Comparison of ENCODE assay signal across 8 cellular contexts in genomic region chr2:135819211-135819610, GRCh38. TPM values are rescaled to one million over a fixed set of nuclear protein-coding genes. Genes with fewer than 3 reads are reported as not detected.
DNase-seq lines count a peak whose midpoint lies in the region; ATAC-seq and TF ChIP-seq lines count a peak whose summit lies in the region.

No MANE protein-coding gene starts in this region.

- H3K36me3 Mint-ChIP-seq in activated CD4-positive, alpha-beta T cell treated with anti-CD3 and anti-CD28 coated beads, Interleukin-2, amount 10 ng/mL, durations not matched to agents 7 days and 5 days (ENCODE audit: low read depth): peaks cover 19% of the 10 kb centered on the region

- H3K9me3 ChIP-seq in BE2C (no peaks in the 10 kb centered on the region), left lung (peaks cover 0 to 13% of the 10 kb centered on the region in 2 donors)

- H3K4me3 Mint-ChIP-seq in activated CD4-positive, alpha-beta T cell treated with anti-CD3 and anti-CD28 coated beads, Interleukin-2, amount 10 ng/mL, durations not matched to agents 7 days and 5 days: no peak overlapping the region

- POLR2A ChIA-PET in activated CD4-positive, alpha-beta T cell treated with anti-CD3 and anti-CD28 coated beads, Interleukin-2, amount 10 ng/mL, durations not matched to agents 7 days and 5 days (lab: Charles Lee): interaction anchor here (0.7 kb wide), 1 partner anchor 57 kb away, joined by 3 read pairs; the partner anchor contains the start of gene MCM6

- no peaks in the 10 kb centered on the region for H3K4me1 ChIP-seq in BE2C
- no peaks in the 10 kb centered on the region for H3K4me1 ChIP-seq in left lung

- H3K36me3 ChIP-seq in BE2C (no peaks in the 10 kb centered on the region), left lung (no peaks in the 10 kb centered on the region)

- ATAC-seq in left lung (no peak), GM21381 (IDR thresholded peaks at IDR 0.05; ENCODE audit: unreplicated experiment) (no peak)

- H3K9me3 Mint-ChIP-seq in activated CD4-positive, alpha-beta T cell treated with anti-CD3 and anti-CD28 coated beads, Interleukin-2, amount 10 ng/mL, durations not matched to agents 7 days and 5 days: peaks cover 19% of the 10 kb centered on the region

- CTCF ChIA-PET in activated CD4-positive, alpha-beta T cell treated with anti-CD3 and anti-CD28 coated beads, Interleukin-2, amount 10 ng/mL, durations not matched to agents 7 days and 5 days (lab: Charles Lee): interaction anchor here (0.7 to 1.7 kb wide), 5 partner anchors 16 to 559 kb away, joined by 3 to 6 read pairs (median 3); no protein-coding TSS in a partner anchor

- H3K4me1 Mint-ChIP-seq in activated CD4-positive, alpha-beta T cell treated with anti-CD3 and anti-CD28 coated beads, Interleukin-2, amount 10 ng/mL, durations not matched to agents 7 days and 5 days: peaks cover 36% of the 10 kb centered on the region

- H3K27ac Mint-ChIP-seq in activated CD4-positive, alpha-beta T cell treated with anti-CD3 and anti-CD28 coated beads, Interleukin-2, amount 10 ng/mL, durations not matched to agents 7 days and 5 days: no peak overlapping the region

- DNase-seq in BE2C: no peak
- peak in 1 of 2 experiments; percentile 53 for DNase-seq in HL-60 (ENCODE audit: low read depth in 1 of 2, low spot score in 1 of 2)
- peak; percentile 53 for DNase-seq in activated CD4-positive, alpha-beta T cell treated with anti-CD3 and anti-CD28 coated beads, Interleukin-2, amount 10 ng/mL, durations not matched to agents 7 days and 5 days
- DNase-seq in iPS-NIHi11 (ENCODE audit: low spot score): peak; percentile 55
- no peak for DNase-seq in left lung
- DNase-seq in NCI-H128 (lab: John Stamatoyannopoulos, UW; ENCODE audit: unreplicated experiment): no peak
- DNase-seq in ecto neural progenitor cell (ENCODE audit: low spot score): no peak

- H3K4me3 ChIP-seq in BE2C (ENCODE audit: low read depth, low read length) (no peak overlapping the region), HL-60 (replicated peaks; ENCODE audit: insufficient read depth, low read length) (no peak overlapping the region), left lung (no peak overlapping the region)

- intact Hi-C loops in left lung (cut with DNase I): no loop called here

- H3K27me3 ChIP-seq in BE2C (no peaks in the 10 kb centered on the region), HL-60 (ENCODE audit: insufficient read depth, poor library complexity, severe bottlenecking) (no peaks in the 10 kb centered on the region), left lung (no peaks in the 10 kb centered on the region)

- no peaks in the 10 kb centered on the region for H3K27me3 Mint-ChIP-seq in activated CD4-positive, alpha-beta T cell treated with anti-CD3 and anti-CD28 coated beads, Interleukin-2, amount 10 ng/mL, durations not matched to agents 7 days and 5 days

- TF ChIP-seq CTCF in BE2C (IDR thresholded peaks at IDR 0.05; ENCODE audit: low read depth, low read length) (peak; percentile 31; the same call in 1 of the 2 replicates), HL-60 (IDR thresholded peaks at IDR 0.05; ENCODE audit: insufficient read depth, low read length) (peak; percentile 37), left lung (IDR thresholded peaks at IDR 0.05) (no peak)

- H3K27ac ChIP-seq in HL-60 (replicated peaks): no peak overlapping the region
- no peak overlapping the region for H3K27ac ChIP-seq in left lung

RNA-seq across cellular contexts. Expression of gene LCT, which starts 17.8 kb away (rescaled TPM):
- polyA plus RNA-seq in BE2C (2012; ENCODE audit: insufficient read depth, insufficient read length, low read depth): not detected
- under 1 TPM; 0.12 to 0.19 TPM for total RNA-seq in activated CD4-positive, alpha-beta T cell treated with anti-CD3 and anti-CD28 coated beads, Interleukin-2, amount 10 ng/mL, durations not matched to agents 7 days and 5 days
- total RNA-seq in left lung: under 1 TPM; 0.08 to 0.09 TPM

RNA-seq across cellular contexts. Expression of gene MCM6, which starts 57.0 kb away (rescaled TPM):
- polyA plus RNA-seq in BE2C (2012; ENCODE audit: insufficient read depth, insufficient read length, low read depth): 10.0 TPM
- 100 to 1,000 TPM; 110 to 111 TPM for total RNA-seq in activated CD4-positive, alpha-beta T cell treated with anti-CD3 and anti-CD28 coated beads, Interleukin-2, amount 10 ng/mL, durations not matched to agents 7 days and 5 days
- 10 to 100 TPM; 21.1 to 32.9 TPM for total RNA-seq in left lung

Comparison
In these comparisons a context has a peak if more than half of its experiments do, and no peak if none do; other contexts are left out.
1. DNase-seq: peak in activated CD4-positive, alpha-beta T cell treated with anti-CD3 and anti-CD28 coated beads, Interleukin-2, amount 10 ng/mL, durations not matched to agents 7 days and 5 days (single experiment) and iPS-NIHi11 (single experiment); none in BE2C (single experiment), left lung (0 of 2), NCI-H128 (single experiment) and ecto neural progenitor cell (single experiment).
2. CTCF ChIP-seq: peak in BE2C (single experiment) and HL-60 (single experiment); none in left lung (0 of 2).